In genomic region chr19:50994129-50994528, GRCh38 we compare ENCODE assay signal across 15 cellular contexts. TPM values are rescaled to one million over a fixed set of nuclear protein-coding genes. Genes with fewer than 3 reads are reported as not detected.
A peak's percentile ranks its signal among the peaks of the same experiment; 100 is the strongest.
DNase-seq lines count a peak whose midpoint lies in the region; ATAC-seq and TF ChIP-seq lines count a peak whose summit lies in the region.
"Had no signal": no experiment of that assay in that cellular context is flagged by ENCODE, and none has a peak within 500 bp of the region (broad histone marks: within the 10 kb centered on the region; RNA-seq: fewer than 3 reads in every experiment).

No MANE protein-coding gene starts in this region.

- peaks cover 2% of the 10 kb centered on the region for H3K27me3 Mint-ChIP-seq in chondrocyte (ENCODE audit: low read depth)

- H3K4me2 ChIP-seq in DND-41 (ENCODE audit: insufficient read depth, low read length) (no peak overlapping the region), mammary epithelial cell (ENCODE audit: insufficient read depth, low read depth, low read length) (no peak overlapping the region)
- H3K4me2 ChIP-seq: BLaER1 treated with 17β-estradiol and CSF1 and Interleukin-3, amounts not matched to agents 10 nM and 100 nM had no signal

- H3K4me1 ChIP-seq in DND-41 (ENCODE audit: insufficient read depth, low read length) = no peaks in the 10 kb centered on the region
- H3K4me1 ChIP-seq in mammary epithelial cell (ENCODE audit: insufficient read depth, low read length) = peaks cover 29% of the 10 kb centered on the region
- H3K4me1 ChIP-seq: BLaER1 treated with 17β-estradiol and CSF1 and Interleukin-3, amounts not matched to agents 10 nM and 100 nM; gastrocnemius medialis had no signal

- DNase-seq in DND-41 (peak; percentile 7), M059J (ENCODE audit: low read depth) (peak; percentile 8), mammary epithelial cell (peak; percentile 61), chondrocyte (ENCODE audit: low spot score) (no peak), NCI-H1417 treated with DMSO at 0.1 percent for 48 hours (lab: John Stamatoyannopoulos, UW) (no peak)
- DNase-seq: activated naive CD4-positive, alpha-beta T cell treated with anti-CD3 and anti-CD28 coated beads, Interleukin-2, amount 50 U/mL, for 16 hours; brain microvascular endothelial cell; effector memory CD8-positive, alpha-beta T cell; gastrocnemius medialis; KG1; NCI-H774 had no signal

- ATAC-seq in DND-41 (ENCODE audit: insufficient read depth, low read depth) (no peak), GM21619 (IDR thresholded peaks at IDR 0.05; ENCODE audit: unreplicated experiment) (no peak)
- ATAC-seq: effector memory CD8-positive, alpha-beta T cell; gastrocnemius medialis had no signal

- H3K27ac Mint-ChIP-seq in chondrocyte (ENCODE audit: unreplicated experiment) = no peak overlapping the region
- H3K27ac Mint-ChIP-seq: effector memory CD8-positive, alpha-beta T cell had no signal

- no TSS peak for BruUV-seq in mammary epithelial cell (replicated peaks; lab: Mats Ljungman, UMichigan)

- intact Hi-C loops in mammary epithelial cell (cut with micrococcal nuclease) = loop anchor here (5.0 kb wide), 1 partner anchor 1352 kb away; the partner anchor contains the start of genes RRAS and SCAF1

- no peak overlapping the region for H3K4me3 Mint-ChIP-seq in chondrocyte (ENCODE audit: unreplicated experiment)
- H3K4me3 Mint-ChIP-seq: effector memory CD8-positive, alpha-beta T cell had no signal

- in situ Hi-C loops in mammary epithelial cell (cut with MboI; ENCODE audit: low sequenced_read_pairs in 2 of 2) = no loop called here

- no peaks in the 10 kb centered on the region for H3K4me1 Mint-ChIP-seq in chondrocyte (ENCODE audit: low read depth)

- H3K9me3 ChIP-seq in DND-41 (ENCODE audit: insufficient read depth, low read length, severe bottlenecking) (no peaks in the 10 kb centered on the region), mammary epithelial cell (replicated peaks; ENCODE audit: insufficient read depth, low read length) (no peaks in the 10 kb centered on the region)
- H3K9me3 ChIP-seq: gastrocnemius medialis had no signal

- H3K27me3 ChIP-seq in DND-41 (ENCODE audit: insufficient read depth, low read length, poor library complexity) = no peaks in the 10 kb centered on the region
- H3K27me3 ChIP-seq in mammary epithelial cell (ENCODE audit: insufficient read depth, low read length) = no peaks in the 10 kb centered on the region
- H3K27me3 ChIP-seq: BLaER1 treated with 17β-estradiol and CSF1 and Interleukin-3, amounts not matched to agents 10 nM and 100 nM; brain microvascular endothelial cell; gastrocnemius medialis had no signal

- TF ChIP-seq CTCF in DND-41 (IDR thresholded peaks at IDR 0.05; ENCODE audit: borderline replicate concordance, extremely low read depth, low read length, poor library complexity, severe bottlenecking) (no peak), mammary epithelial cell (conservative IDR thresholded peaks at IDR 0.05 in 1 of 2, IDR thresholded peaks at IDR 0.05 in 1 of 2; ENCODE audit: extremely low read depth in 1 of 2, insufficient read depth in 1 of 2, low read depth in 1 of 2, low read length in 2 of 2) (no peak), chondrocyte (IDR thresholded peaks at IDR 0.05) (no peak)

- CTCF ChIA-PET in mammary epithelial cell (lab: Charles Lee; ENCODE audit: low non-redundant PET) = no interaction called here

- H3K9ac ChIP-seq in DND-41 (ENCODE audit: low read depth, low read length) (no peak overlapping the region), mammary epithelial cell (ENCODE audit: insufficient read depth, low read length) (no peak overlapping the region)
- H3K9ac ChIP-seq: BLaER1 treated with 17β-estradiol and CSF1 and Interleukin-3, amounts not matched to agents 10 nM and 100 nM had no signal

- H2AFZ ChIP-seq in DND-41 (ENCODE audit: low read depth, low read length) = no peak overlapping the region
- H2AFZ ChIP-seq in mammary epithelial cell (ENCODE audit: low read depth, low read length) = no peak overlapping the region

- dilution Hi-C loops in mammary epithelial cell (cut with HindIII; ENCODE audit: low sequenced_read_pairs) = no loop called here

- H3K9me3 Mint-ChIP-seq in chondrocyte (ENCODE audit: low read depth) = no peaks in the 10 kb centered on the region
- H3K9me3 Mint-ChIP-seq: effector memory CD8-positive, alpha-beta T cell had no signal

- no peaks in the 10 kb centered on the region for H3K36me3 Mint-ChIP-seq in chondrocyte (ENCODE audit: low read depth)

- H4K20me1 ChIP-seq in DND-41 (ENCODE audit: insufficient read depth, low read length) = no peaks in the 10 kb centered on the region
- H4K20me1 ChIP-seq in mammary epithelial cell (ENCODE audit: insufficient read depth, low read length) = no peaks in the 10 kb centered on the region
- H4K20me1 ChIP-seq: BLaER1 treated with 17β-estradiol and CSF1 and Interleukin-3, amounts not matched to agents 10 nM and 100 nM had no signal

- no peaks in the 10 kb centered on the region for H3K36me3 ChIP-seq in DND-41 (ENCODE audit: insufficient read depth, low read length)
- H3K36me3 ChIP-seq in mammary epithelial cell (ENCODE audit: insufficient read depth, low read length) = no peaks in the 10 kb centered on the region
- H3K36me3 ChIP-seq: BLaER1 treated with 17β-estradiol and CSF1 and Interleukin-3, amounts not matched to agents 10 nM and 100 nM; brain microvascular endothelial cell; gastrocnemius medialis had no signal

- no peaks in the 10 kb centered on the region for H3K79me2 ChIP-seq in DND-41 (ENCODE audit: insufficient read depth, low read length)
- peaks cover 4% of the 10 kb centered on the region for H3K79me2 ChIP-seq in mammary epithelial cell (ENCODE audit: insufficient read depth, low read length)

- H3K27ac ChIP-seq in DND-41 (ENCODE audit: low read length) = no peak overlapping the region
- H3K27ac ChIP-seq in mammary epithelial cell (ENCODE audit: insufficient read depth, low read depth, low read length) = peak overlapping the region; percentile 98
- H3K27ac ChIP-seq: BLaER1 treated with 17β-estradiol and CSF1 and Interleukin-3, amounts not matched to agents 10 nM and 100 nM; brain microvascular endothelial cell; gastrocnemius medialis; skin epidermis had no signal

- H3K4me3 ChIP-seq in DND-41 (ENCODE audit: low read depth in 1 of 2, low read length in 2 of 2) (no peak overlapping the region), mammary epithelial cell (replicated peaks in 1 of 3; ENCODE audit: insufficient read depth in 1 of 3, low read depth in 2 of 3, low read length in 3 of 3) (no peak overlapping the region)
- H3K4me3 ChIP-seq: BLaER1 treated with 17β-estradiol and CSF1 and Interleukin-3, amounts not matched to agents 10 nM and 100 nM; gastrocnemius medialis; skin epidermis had no signal

- 100% methylated on average over 2 of the region's 2 CpGs for WGBS in mammary epithelial cell (ENCODE audit: low coverage, missing lambda C conversion rate)

RNA-seq across cellular contexts. Expression of gene KLK8, which starts 7.3 kb away (rescaled TPM):
- total RNA-seq in M059J (2014; rRNA removed; shearing (Covaris generic)) = not detected in 2 replicates
- 10 to 100 TPM; 51.5 to 80.0 TPM for total RNA-seq in mammary epithelial cell
- polyA plus RNA-seq in mammary epithelial cell = 127 TPM
- 167 TPM for polyA minus RNA-seq in mammary epithelial cell
- total RNA-seq in chondrocyte = not detected in 3 replicates
- total RNA-seq: gastrocnemius medialis, osteoblast had no signal

RNA-seq across cellular contexts. Expression of gene KLK7, which starts 10.4 kb away (rescaled TPM):
- not detected in 2 replicates for total RNA-seq in M059J (2014; rRNA removed; shearing (Covaris generic))
- total RNA-seq in mammary epithelial cell (100 to 1,000 TPM in 1 of 2 donors, 10 to 100 TPM in 1; 47.3 to 584 TPM), chondrocyte (not detected in 3 replicates)
- polyA plus RNA-seq in mammary epithelial cell = 196 TPM
- polyA minus RNA-seq in mammary epithelial cell = 231 TPM
- total RNA-seq: gastrocnemius medialis, osteoblast had no signal

RNA-seq across cellular contexts. Expression of gene KLK6, which starts 24.7 kb away (rescaled TPM):
- total RNA-seq in M059J (2014; rRNA removed; shearing (Covaris generic)) = 0.74 TPM in 1 of 2 replicates, not detected in the other
- total RNA-seq in mammary epithelial cell (100 to 1,000 TPM in 1 of 2 donors, 10 to 100 TPM in 1; 12.7 to 175 TPM), chondrocyte (not detected in 3 replicates)
- polyA plus RNA-seq in mammary epithelial cell = 34.6 TPM
- polyA minus RNA-seq in mammary epithelial cell = 35.4 TPM
- total RNA-seq: gastrocnemius medialis, osteoblast had no signal

RNA-seq across cellular contexts. Expression of gene KLK10, which starts 25.4 kb away (rescaled TPM):
- total RNA-seq in M059J (2014; rRNA removed; shearing (Covaris generic)) = not detected in 2 replicates
- total RNA-seq in mammary epithelial cell (10 to 100 TPM; 63.1 to 74.0 TPM), chondrocyte (not detected in 3 replicates)
- polyA plus RNA-seq in mammary epithelial cell = 232 TPM
- polyA minus RNA-seq in mammary epithelial cell = 300 TPM
- total RNA-seq: osteoblast had no signal

RNA-seq across cellular contexts. Expression of gene KLK11, which starts 32.3 kb away (rescaled TPM):
- total RNA-seq in M059J (2014; rRNA removed; shearing (Covaris generic)) = not detected in 2 replicates
- total RNA-seq in mammary epithelial cell (1 to 10 TPM; 2.3 to 2.5 TPM), chondrocyte (not detected in 3 replicates)
- polyA plus RNA-seq in mammary epithelial cell = 1.5 TPM
- not detected for polyA minus RNA-seq in mammary epithelial cell
- total RNA-seq: gastrocnemius medialis, osteoblast had no signal

Comparison
In these comparisons a context has a peak if more than half of its experiments do, and no peak if none do; other contexts are left out.
1. DNase-seq: peak in DND-41 (single experiment), M059J (single experiment) and mammary epithelial cell (single experiment); none in chondrocyte (single experiment) and NCI-H1417 treated with DMSO at 0.1 percent for 48 hours (single experiment).
2. RNA of gene KLK8, which starts 7.3 kb away (total RNA-seq): 51.5 to 80.0 TPM in mammary epithelial cell; not detected in M059J and not detected in chondrocyte; every median in the first group is over 10 times any median in the second.
3. RNA of gene KLK7, which starts 10.4 kb away (total RNA-seq): 47.3 to 584 TPM in mammary epithelial cell; not detected in M059J and not detected in chondrocyte; every median in the first group is over 10 times any median in the second.